Comparison of ENCODE assay signal across 20 cellular contexts in the genomic region with DNA sequence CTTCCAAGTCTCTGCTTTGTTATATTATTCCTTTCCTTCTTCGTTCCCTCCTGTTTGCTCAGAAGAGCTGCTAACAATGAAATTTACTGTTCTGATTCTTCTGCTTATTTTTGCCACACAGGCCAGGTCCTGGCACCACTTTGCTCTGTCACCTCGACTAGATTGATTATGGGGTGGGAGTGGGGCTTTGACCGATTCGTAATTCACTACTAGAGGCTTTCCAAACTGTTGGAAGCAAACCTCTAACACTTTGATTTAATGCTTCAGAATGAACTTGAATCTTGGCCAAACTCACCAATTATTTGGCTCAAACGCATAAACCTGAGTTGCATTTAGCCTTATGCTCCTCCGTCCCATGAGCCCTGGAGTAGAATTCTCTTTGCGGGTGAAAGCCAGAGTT.
"Had no signal": no experiment of that assay in that cellular context is flagged by ENCODE, and none has a peak within 500 bp of the region (broad histone marks: within the 10 kb centered on the region; RNA-seq: fewer than 3 reads in every experiment).

No MANE protein-coding gene starts in this region.

- H3K27ac ChIP-seq: brain microvascular endothelial cell, left ventricle myocardium inferior, thoracic aorta, upper lobe of left lung had no signal

- H3K4me1 Mint-ChIP-seq: activated naive CD8-positive, alpha-beta T cell treated with anti-CD3 and anti-CD28 coated beads, Interleukin-2, amount 10 ng/mL, durations not matched to agents 7 days and 5 days had no signal

- H3K27me3 Mint-ChIP-seq: activated naive CD8-positive, alpha-beta T cell treated with anti-CD3 and anti-CD28 coated beads, Interleukin-2, amount 10 ng/mL, durations not matched to agents 7 days and 5 days; natural killer cell treated with Interleukin-12 subunit alpha and Interleukin-12 subunit beta and Interleukin-15 and Interleukin-18, amount 100 ng/mL, for 72 hours had no signal

- H3K36me3 ChIP-seq: brain microvascular endothelial cell, left ventricle myocardium inferior, thoracic aorta, upper lobe of left lung had no signal

- H3K9me3 ChIP-seq: left ventricle myocardium inferior, thoracic aorta, upper lobe of left lung had no signal

- ATAC-seq: activated T-cell treated with anti-CD3 and anti-CD28 coated beads, Interleukin-2, amount 50 U/mL, for 4 hours; natural killer cell treated with Interleukin-12 subunit alpha and Interleukin-12 subunit beta and Interleukin-15 and Interleukin-18, amount 100 ng/mL, for 72 hours had no signal

- H3K36me3 Mint-ChIP-seq: activated naive CD8-positive, alpha-beta T cell treated with anti-CD3 and anti-CD28 coated beads, Interleukin-2, amount 10 ng/mL, durations not matched to agents 7 days and 5 days; natural killer cell treated with Interleukin-12 subunit alpha and Interleukin-12 subunit beta and Interleukin-15 and Interleukin-18, amount 100 ng/mL, for 72 hours had no signal

- H3K4me3 ChIP-seq: left ventricle myocardium inferior, thoracic aorta, upper lobe of left lung had no signal

- H3K27me3 ChIP-seq: brain microvascular endothelial cell, upper lobe of left lung had no signal

- H3K4me3 Mint-ChIP-seq: activated naive CD4-positive, alpha-beta T cell treated with anti-CD3 and anti-CD28 coated beads for 36 hours; activated naive CD8-positive, alpha-beta T cell treated with anti-CD3 and anti-CD28 coated beads, Interleukin-2, amount 10 ng/mL, durations not matched to agents 7 days and 5 days; activated T-cell treated with anti-CD3 and anti-CD28 coated beads, Interleukin-2, amount 50 U/mL, for 4 hours; natural killer cell treated with Interleukin-12 subunit alpha and Interleukin-12 subunit beta and Interleukin-15 and Interleukin-18, amount 100 ng/mL, for 72 hours had no signal

- DNase-seq: activated CD8-positive, alpha-beta memory T cell treated with anti-CD3 and anti-CD28 coated beads for 24 hours; activated CD8-positive, alpha-beta memory T cell treated with anti-CD3 and anti-CD28 coated beads, Interleukin-2, amount 50 U/mL, for 48 hours; activated naive CD4-positive, alpha-beta T cell treated with anti-CD3 and anti-CD28 coated beads for 36 hours; activated naive CD8-positive, alpha-beta T cell treated with anti-CD3 and anti-CD28 coated beads, Interleukin-2, amount 10 ng/mL, durations not matched to agents 7 days and 5 days; activated T-cell treated with anti-CD3 and anti-CD28 coated beads, Interleukin-2, amount 50 U/mL, for 4 hours; amniotic stem cell; brain microvascular endothelial cell; central memory CD4-positive, alpha-beta T cell; dermis blood vessel endothelial cell; effector memory CD4-positive, alpha-beta T cell; foreskin melanocyte; kidney; left ventricle myocardium inferior; stimulated activated CD4-positive, alpha-beta T cell treated with anti-CD3 and anti-CD28 coated beads, Interleukin-2, amount 100 ng/mL, for 48 hours; stimulated activated CD8-positive, alpha-beta memory T cell treated with anti-CD3 and anti-CD28 coated beads, Interleukin-4, amount 100 ng/mL, for 48 hours; stimulated activated naive CD4-positive, alpha-beta T cell; T-helper 1 cell; upper lobe of left lung had no signal

- H3K27ac Mint-ChIP-seq: activated naive CD4-positive, alpha-beta T cell treated with anti-CD3 and anti-CD28 coated beads for 36 hours; activated naive CD8-positive, alpha-beta T cell treated with anti-CD3 and anti-CD28 coated beads, Interleukin-2, amount 10 ng/mL, durations not matched to agents 7 days and 5 days; natural killer cell treated with Interleukin-12 subunit alpha and Interleukin-12 subunit beta and Interleukin-15 and Interleukin-18, amount 100 ng/mL, for 72 hours had no signal
